ENCODE assay signal across 8 cellular contexts in the genomic region with DNA sequence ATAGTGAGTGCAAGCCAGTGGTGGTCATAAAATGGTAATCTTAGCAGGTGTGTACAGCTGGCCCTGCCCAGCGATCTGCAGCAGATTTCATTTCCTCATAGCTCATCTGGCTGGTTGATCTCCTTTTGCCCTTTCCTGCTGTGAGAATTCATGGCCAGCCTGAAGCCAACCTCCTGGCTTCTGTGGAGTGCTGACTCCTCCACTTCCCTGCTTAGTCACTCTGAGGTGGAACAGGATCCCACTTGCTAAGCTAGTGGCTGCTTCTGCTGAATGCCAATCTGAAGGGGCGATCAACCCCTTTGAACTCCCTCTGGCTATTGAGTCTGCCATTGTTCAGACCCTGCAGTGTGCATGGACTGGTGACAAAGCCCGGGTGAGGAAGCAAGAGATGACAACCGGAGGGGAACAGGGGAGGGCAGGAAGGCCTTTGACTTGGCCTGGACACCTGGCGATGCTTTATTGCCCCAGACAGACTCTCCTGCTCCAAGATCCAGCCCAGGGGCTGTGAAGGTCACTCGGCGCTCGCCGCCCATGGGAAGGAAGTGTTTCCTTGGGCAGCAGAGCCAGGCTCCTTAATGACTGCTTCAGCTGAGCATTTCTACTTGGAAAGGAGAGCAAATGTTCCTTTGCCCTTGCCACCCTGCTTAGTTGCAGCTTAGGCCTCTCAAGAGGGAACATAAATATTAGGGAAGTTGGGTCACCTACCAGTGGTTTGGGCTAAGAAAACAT.
DNase-seq lines count a peak whose midpoint lies in the region; ATAC-seq and TF ChIP-seq lines count a peak whose summit lies in the region.
"Had no signal": no experiment of that assay in that cellular context is flagged by ENCODE, and none has a peak within 500 bp of the region (broad histone marks: within the 10 kb centered on the region; RNA-seq: fewer than 3 reads in every experiment).

No MANE protein-coding gene starts in this region.

- H3K27me3 ChIP-seq in Panc1 (ENCODE audit: control insufficient read depth, insufficient read depth, low read length) (peaks cover 3% of the 10 kb centered on the region), dorsolateral prefrontal cortex (no peaks in the 10 kb centered on the region)

- TF ChIP-seq CTCF in Panc1 (IDR thresholded peaks at IDR 0.05) (no peak), fibroblast of villous mesenchyme (IDR thresholded peaks at IDR 0.05; ENCODE audit: insufficient read depth, low read depth, low read length) (no peak), dorsolateral prefrontal cortex (IDR thresholded peaks at IDR 0.05 in 54 of 56, conservative IDR thresholded peaks at IDR 0.05 in 2 of 56; ENCODE audit: low read depth in 1 of 56, partially characterized antibody in 56 of 56) (no peak)

- H3K4me3 Mint-ChIP-seq in stimulated activated naive B cell treated with anti-CD40 and anti-IgM and Interleukin-4, amounts not matched to agents 10 μg/mL and 1 μg/mL and 100 μg/mL, for 72 hours, result no peak overlapping the region
- no peak overlapping the region for H3K4me3 Mint-ChIP-seq in activated naive CD4-positive, alpha-beta T cell treated with anti-CD3 and anti-CD28 coated beads, Interleukin-2, amount 10 ng/mL, durations not matched to agents 7 days and 5 days

- H3K9me3 Mint-ChIP-seq in stimulated activated naive B cell treated with anti-CD40 and anti-IgM and Interleukin-4, amounts not matched to agents 10 μg/mL and 1 μg/mL and 100 μg/mL, for 72 hours, result no peaks in the 10 kb centered on the region
- H3K9me3 Mint-ChIP-seq in activated naive CD4-positive, alpha-beta T cell treated with anti-CD3 and anti-CD28 coated beads, Interleukin-2, amount 10 ng/mL, durations not matched to agents 7 days and 5 days, result no peaks in the 10 kb centered on the region

- BruUV-seq in Panc1 (replicated peaks; lab: Mats Ljungman, UMichigan), result no TSS peak

- no peaks in the 10 kb centered on the region for H3K9me3 ChIP-seq in Panc1 (ENCODE audit: control insufficient read depth, insufficient read depth, low read depth, low read length)
- H3K9me3 ChIP-seq: prostate gland had no signal

- peaks cover 35 to 39% of the 10 kb centered on the region in 2 donors for H3K4me1 Mint-ChIP-seq in stimulated activated naive B cell treated with anti-CD40 and anti-IgM and Interleukin-4, amounts not matched to agents 10 μg/mL and 1 μg/mL and 100 μg/mL, for 72 hours
- no peaks in the 10 kb centered on the region for H3K4me1 Mint-ChIP-seq in activated naive CD4-positive, alpha-beta T cell treated with anti-CD3 and anti-CD28 coated beads, Interleukin-2, amount 10 ng/mL, durations not matched to agents 7 days and 5 days

- H3K4me1 ChIP-seq in Panc1 (ENCODE audit: control insufficient read depth, insufficient read depth, low read length), result no peaks in the 10 kb centered on the region
- H3K4me1 ChIP-seq: prostate gland had no signal

- DNase-seq in H4 (ENCODE audit: low spot score), result peak; percentile 58
- DNase-seq in Panc1 (ENCODE audit: low read depth, low spot score), result no peak
- peak; percentile 25 for DNase-seq in fibroblast of villous mesenchyme (ENCODE audit: low read depth)
- peak; percentile 18 for DNase-seq in stimulated activated naive B cell treated with anti-CD40 and anti-IgM and Interleukin-4, amounts not matched to agents 10 μg/mL and 1 μg/mL and 100 μg/mL, for 72 hours
- no peak for DNase-seq in activated naive CD4-positive, alpha-beta T cell treated with anti-CD3 and anti-CD28 coated beads, Interleukin-2, amount 10 ng/mL, durations not matched to agents 7 days and 5 days
- no peak for DNase-seq in dorsolateral prefrontal cortex

- H3K27ac Mint-ChIP-seq in stimulated activated naive B cell treated with anti-CD40 and anti-IgM and Interleukin-4, amounts not matched to agents 10 μg/mL and 1 μg/mL and 100 μg/mL, for 72 hours, result no peak overlapping the region
- no peak overlapping the region for H3K27ac Mint-ChIP-seq in activated naive CD4-positive, alpha-beta T cell treated with anti-CD3 and anti-CD28 coated beads, Interleukin-2, amount 10 ng/mL, durations not matched to agents 7 days and 5 days

- H3K36me3 ChIP-seq in Panc1 (ENCODE audit: control insufficient read depth, insufficient read depth, low read length), result no peaks in the 10 kb centered on the region
- H3K36me3 ChIP-seq: prostate gland had no signal

- H3K27ac ChIP-seq in Panc1 (ENCODE audit: low read length) (no peak overlapping the region), dorsolateral prefrontal cortex (peak overlapping the region in 13 of 59 donors; percentile 3 to 58 (median 34))
- H3K27ac ChIP-seq: prostate gland had no signal

- no peaks in the 10 kb centered on the region for H3K36me3 Mint-ChIP-seq in stimulated activated naive B cell treated with anti-CD40 and anti-IgM and Interleukin-4, amounts not matched to agents 10 μg/mL and 1 μg/mL and 100 μg/mL, for 72 hours
- no peaks in the 10 kb centered on the region for H3K36me3 Mint-ChIP-seq in activated naive CD4-positive, alpha-beta T cell treated with anti-CD3 and anti-CD28 coated beads, Interleukin-2, amount 10 ng/mL, durations not matched to agents 7 days and 5 days

- peak; percentile 60; the same call in 1 of the 2 replicates for ATAC-seq in Panc1
- peak; percentile 86 to 93 for ATAC-seq in stimulated activated naive B cell treated with anti-CD40 and anti-IgM and Interleukin-4, amounts not matched to agents 10 μg/mL and 1 μg/mL and 100 μg/mL, for 72 hours (replicated peaks)
- ATAC-seq in HG03439 (IDR thresholded peaks at IDR 0.05; ENCODE audit: unreplicated experiment), result no peak

- CTCF ChIA-PET in Panc1 (lab: Charles Lee), result no interaction called here
- CTCF ChIA-PET in activated naive CD4-positive, alpha-beta T cell treated with anti-CD3 and anti-CD28 coated beads, Interleukin-2, amount 10 ng/mL, durations not matched to agents 7 days and 5 days (lab: Charles Lee), result no interaction called here

- POLR2A ChIA-PET in Panc1 (lab: Charles Lee), result no interaction called here

- in situ Hi-C loops in Panc1 (cut with HindIII; ENCODE audit: low pct_unique_long_range_greater_than_20kb, low sequenced_read_pairs), result no loop called here

- intact Hi-C loops in Panc1 (cut with micrococcal nuclease; ENCODE audit: unreplicated experiment), result no loop called here
- intact Hi-C loops in dorsolateral prefrontal cortex (cut with DNase I), result no loop called here

- no peak overlapping the region for H3K4me3 ChIP-seq in Panc1 (ENCODE audit: low read depth in 2 of 2, low read length in 2 of 2)
- no peak overlapping the region for H3K4me3 ChIP-seq in fibroblast of villous mesenchyme (ENCODE audit: low read depth, low read length)
- no peak overlapping the region for H3K4me3 ChIP-seq in dorsolateral prefrontal cortex
- H3K4me3 ChIP-seq: prostate gland had no signal

- peaks cover 0 to 4% of the 10 kb centered on the region in 2 donors for H3K27me3 Mint-ChIP-seq in stimulated activated naive B cell treated with anti-CD40 and anti-IgM and Interleukin-4, amounts not matched to agents 10 μg/mL and 1 μg/mL and 100 μg/mL, for 72 hours
- peaks cover 18% of the 10 kb centered on the region for H3K27me3 Mint-ChIP-seq in activated naive CD4-positive, alpha-beta T cell treated with anti-CD3 and anti-CD28 coated beads, Interleukin-2, amount 10 ng/mL, durations not matched to agents 7 days and 5 days

Comparison
In these comparisons a context has a peak if more than half of its experiments do, and no peak if none do; other contexts are left out.
1. DNase-seq: peak in H4 (single experiment), fibroblast of villous mesenchyme (single experiment) and stimulated activated naive B cell treated with anti-CD40 and anti-IgM and Interleukin-4, amounts not matched to agents 10 μg/mL and 1 μg/mL and 100 μg/mL, for 72 hours (single experiment); none in Panc1 (single experiment), activated naive CD4-positive, alpha-beta T cell treated with anti-CD3 and anti-CD28 coated beads, Interleukin-2, amount 10 ng/mL, durations not matched to agents 7 days and 5 days (single experiment) and dorsolateral prefrontal cortex (0 of 10).